9 cellular contexts compared by ENCODE assay signal in the genomic region with DNA sequence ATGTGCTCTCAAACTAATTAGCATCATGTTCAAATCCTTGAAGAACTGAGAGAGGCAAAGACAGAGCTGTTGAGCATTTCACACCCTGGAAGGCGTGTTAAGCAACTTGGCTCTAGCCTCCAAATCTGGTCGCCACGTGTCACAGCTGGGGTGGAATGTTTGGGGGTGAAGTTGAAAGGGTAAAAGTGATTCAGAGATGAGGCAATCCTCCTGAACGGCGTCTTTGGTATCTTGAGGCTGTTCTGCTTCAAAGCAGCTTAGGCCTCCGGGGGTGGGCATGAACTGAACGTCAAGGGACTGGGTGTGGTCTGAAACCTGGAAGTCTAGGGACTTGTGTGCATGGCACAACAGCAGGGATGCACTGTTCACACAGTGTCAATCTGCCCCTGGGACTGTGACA.
DNase-seq lines count a peak whose midpoint lies in the region; ATAC-seq and TF ChIP-seq lines count a peak whose summit lies in the region.
"Had no signal": no experiment of that assay in that cellular context is flagged by ENCODE, and none has a peak within 500 bp of the region (broad histone marks: within the 10 kb centered on the region; RNA-seq: fewer than 3 reads in every experiment).

No MANE protein-coding gene starts in this region.

- TF ChIP-seq EP300 in ovary (IDR thresholded peaks at IDR 0.05): no peak

- WGBS in ovary, 3 donors: 21 to 43% (median 27%) methylated on average over 7 of the region's 7 CpGs

- peak; percentile 60 for DNase-seq in Caco-2
- peak; percentile 45 for DNase-seq in NOMO-1 treated with DMSO at 0.1 percent for 48 hours (lab: John Stamatoyannopoulos, UW; ENCODE audit: unreplicated experiment)
- peak; percentile 89 for DNase-seq in fibroblast of gingiva (ENCODE audit: low read depth)
- peak in 3 of 5 donors; percentile 63 to 77 (median 73) for DNase-seq in ovary
- no peak for DNase-seq in NCI-H146 (lab: John Stamatoyannopoulos, UW)
- DNase-seq in stimulated activated naive B cell treated with anti-CD40 and anti-IgM and Interleukin-4, amounts not matched to agents 10 μg/mL and 1 μg/mL and 100 μg/mL, for 72 hours: no peak
- DNase-seq in NCI-H1092 (lab: John Stamatoyannopoulos, UW): no peak
- DNase-seq: GDM1 had no signal

- TF ChIP-seq POLR2A in ovary (IDR thresholded peaks at IDR 0.05): no peak

- peaks cover 37% of the 10 kb centered on the region for H3K4me1 Mint-ChIP-seq in Caco-2 (ENCODE audit: low read depth, unreplicated experiment)
- peaks cover 0 to 2% of the 10 kb centered on the region in 2 donors for H3K4me1 Mint-ChIP-seq in stimulated activated naive B cell treated with anti-CD40 and anti-IgM and Interleukin-4, amounts not matched to agents 10 μg/mL and 1 μg/mL and 100 μg/mL, for 72 hours

- no peak overlapping the region for H3K4me3 Mint-ChIP-seq in Caco-2 (ENCODE audit: unreplicated experiment)
- H3K4me3 Mint-ChIP-seq in stimulated activated naive B cell treated with anti-CD40 and anti-IgM and Interleukin-4, amounts not matched to agents 10 μg/mL and 1 μg/mL and 100 μg/mL, for 72 hours: no peak overlapping the region

- ATAC-seq in stimulated activated naive B cell treated with anti-CD40 and anti-IgM and Interleukin-4, amounts not matched to agents 10 μg/mL and 1 μg/mL and 100 μg/mL, for 72 hours (replicated peaks): no peak
- no peak for ATAC-seq in GM21737 (IDR thresholded peaks at IDR 0.05; ENCODE audit: unreplicated experiment)

- H3K4me3 ChIP-seq in Caco-2 (ENCODE audit: low read depth, low read length): no peak overlapping the region
- H3K4me3 ChIP-seq in ovary: no peak overlapping the region

- H3K27ac ChIP-seq in ovary: peak overlapping the region in 1 of 2 donors; percentile 32

- POLR2A ChIA-PET in Caco-2 (lab: Charles Lee): no interaction called here

- H3K27me3 ChIP-seq in Caco-2 (replicated peaks; ENCODE audit: control insufficient read depth, insufficient read depth, low read length) (no peaks in the 10 kb centered on the region), ovary (no peaks in the 10 kb centered on the region)

- no peaks in the 10 kb centered on the region for H3K27me3 Mint-ChIP-seq in Caco-2 (ENCODE audit: insufficient read depth, unreplicated experiment)
- H3K27me3 Mint-ChIP-seq in stimulated activated naive B cell treated with anti-CD40 and anti-IgM and Interleukin-4, amounts not matched to agents 10 μg/mL and 1 μg/mL and 100 μg/mL, for 72 hours: no peaks in the 10 kb centered on the region

- CTCF ChIA-PET in Caco-2 (lab: Charles Lee): no interaction called here

- peaks cover 40% of the 10 kb centered on the region for H3K4me1 ChIP-seq in Caco-2
- H3K4me1 ChIP-seq in ovary (ENCODE audit: insufficient read depth): peaks cover 30% of the 10 kb centered on the region

- H3K27ac Mint-ChIP-seq in Caco-2 (ENCODE audit: unreplicated experiment): peak overlapping the region; percentile 51
- H3K27ac Mint-ChIP-seq in stimulated activated naive B cell treated with anti-CD40 and anti-IgM and Interleukin-4, amounts not matched to agents 10 μg/mL and 1 μg/mL and 100 μg/mL, for 72 hours: no peak overlapping the region

- H3K9me3 Mint-ChIP-seq in Caco-2 (ENCODE audit: unreplicated experiment): no peaks in the 10 kb centered on the region
- H3K9me3 Mint-ChIP-seq in stimulated activated naive B cell treated with anti-CD40 and anti-IgM and Interleukin-4, amounts not matched to agents 10 μg/mL and 1 μg/mL and 100 μg/mL, for 72 hours: no peaks in the 10 kb centered on the region

- intact Hi-C loops in Caco-2 (cut with micrococcal nuclease; ENCODE audit: unreplicated experiment) (loop anchor here (5.0 kb wide), 1 partner anchor 53 kb away; no protein-coding TSS in a partner anchor), ovary (cut with DNase I) (loop anchor here in 3 of 4 donors (5.0 to 10.0 kb wide), 3 partner anchors 60 to 92 kb away; a partner anchor contains a TSS)

- BruUV-seq in Caco-2 (replicated peaks; lab: Mats Ljungman, UMichigan): no TSS peak

- H3K9me3 ChIP-seq in Caco-2 (no peaks in the 10 kb centered on the region), ovary (no peaks in the 10 kb centered on the region)

- TF ChIP-seq CTCF in Caco-2 (IDR thresholded peaks at IDR 0.05; ENCODE audit: insufficient read depth in 1 of 2, low read depth in 1 of 2, low read length in 1 of 2, severe bottlenecking in 1 of 2, unreplicated experiment in 1 of 2): no peak
- TF ChIP-seq CTCF in ovary (IDR thresholded peaks at IDR 0.05): no peak

- peaks cover 3% of the 10 kb centered on the region for H3K36me3 ChIP-seq in Caco-2 (ENCODE audit: control insufficient read depth, insufficient read depth, low read length)
- no peaks in the 10 kb centered on the region for H3K36me3 ChIP-seq in ovary

- H3K36me3 Mint-ChIP-seq in Caco-2 (ENCODE audit: insufficient read depth, unreplicated experiment): peaks cover 62% of the 10 kb centered on the region
- peaks cover 17 to 33% of the 10 kb centered on the region in 2 donors for H3K36me3 Mint-ChIP-seq in stimulated activated naive B cell treated with anti-CD40 and anti-IgM and Interleukin-4, amounts not matched to agents 10 μg/mL and 1 μg/mL and 100 μg/mL, for 72 hours

Comparison
In these comparisons a context has a peak if more than half of its experiments do, and no peak if none do; other contexts are left out.
1. DNase-seq: peak in Caco-2 (2 of 2), NOMO-1 treated with DMSO at 0.1 percent for 48 hours (single experiment), fibroblast of gingiva (single experiment) and ovary (3 of 5); none in NCI-H146 (single experiment), stimulated activated naive B cell treated with anti-CD40 and anti-IgM and Interleukin-4, amounts not matched to agents 10 μg/mL and 1 μg/mL and 100 μg/mL, for 72 hours (single experiment) and NCI-H1092 (single experiment).